Comparison of ENCODE assay signal across 23 cellular contexts in genomic region chr5:28685794-28686193, GRCh38.
A peak's percentile ranks its signal among the peaks of the same experiment; 100 is the strongest.
DNase-seq lines count a peak whose midpoint lies in the region; ATAC-seq, FAIRE-seq and TF ChIP-seq lines count a peak whose summit lies in the region.
"Had no signal": no experiment of that assay in that cellular context is flagged by ENCODE, and none has a peak within 500 bp of the region (broad histone marks: within the 10 kb centered on the region; RNA-seq: fewer than 3 reads in every experiment).

No MANE protein-coding gene starts in this region.

- no peaks in the 10 kb centered on the region for H3K9me3 ChIP-seq in K562 (replicated peaks; ENCODE audit: control insufficient read depth, insufficient read depth, low read depth, low read length)
- H3K9me3 ChIP-seq: A549 had no signal

- BruUV-seq in K562 (replicated peaks; lab: Mats Ljungman, UMichigan), result no TSS peak

- H3K4me2 ChIP-seq in K562 (ENCODE audit: insufficient read depth, low read length), result no peak overlapping the region
- H3K4me2 ChIP-seq: A549 had no signal

- DNase-seq in NCI-H748 (lab: John Stamatoyannopoulos, UW; ENCODE audit: unreplicated experiment), result peak; percentile 39
- no peak for DNase-seq in NCI-H748 treated with DMSO at 0.1 percent for 48 hours (lab: John Stamatoyannopoulos, UW)
- no peak for DNase-seq in K562 (ENCODE audit: extremely low read depth in 1 of 4, low spot score in 3 of 4)
- DNase-seq in HUDEP-2 (lab: John Stamatoyannopoulos, UW; ENCODE audit: unreplicated experiment in 76 of 76), result no peak
- DNase-seq in glomerular visceral epithelial cell (ENCODE audit: extremely low spot score), result no peak
- no peak for DNase-seq in NCI-H128 (lab: John Stamatoyannopoulos, UW; ENCODE audit: unreplicated experiment)
- DNase-seq: 8988T; ACHN; AML-193; C1 segment of cervical spinal cord; Calu3; CD4-positive, alpha-beta memory T cell; COR-L47; DMS53; DMS79 treated with DMSO at 0.1 percent for 48 hours; GF-D8; GM23248; H9 had no signal

- TF ChIP-seq RAD21 in Ishikawa (IDR thresholded peaks at IDR 0.05; ENCODE audit: low read depth) (no peak), K562 (CRISPR knock-in tag; conservative IDR thresholded peaks at IDR 0.05 in 1 of 2, IDR thresholded peaks at IDR 0.05 in 1 of 2) (no peak)

- H3K9ac ChIP-seq in K562 (ENCODE audit: insufficient read depth in 1 of 2, low read depth in 2 of 2, low read length in 2 of 2), result no peak overlapping the region
- H3K9ac ChIP-seq: GM23248 had no signal

- TF ChIP-seq EP300 in Ishikawa (IDR thresholded peaks at IDR 0.05; ENCODE audit: borderline replicate concordance) (no peak), K562 (IDR thresholded peaks at IDR 0.05; ENCODE audit: low read length) (no peak)

- H3K9me1 ChIP-seq in K562 (ENCODE audit: control insufficient read depth, insufficient read depth, low read length), result no peaks in the 10 kb centered on the region

- in situ Hi-C loops in K562 (cut with MboI), result no loop called here

- WGBS in K562 (ENCODE audit: insufficient coverage, low coverage, missing lambda C conversion rate), result under 1% methylated on average over 6 of the region's 6 CpGs

- no peaks in the 10 kb centered on the region for H4K20me1 ChIP-seq in K562 (replicated peaks; ENCODE audit: control insufficient read depth, insufficient read depth, low read length)

- no peak overlapping the region for H3K27ac ChIP-seq in K562 (ENCODE audit: extremely low read depth, low read depth, low read length)
- H3K27ac ChIP-seq: A549, GM23248 had no signal

- H3K36me3 ChIP-seq in K562 (ENCODE audit: control insufficient read depth, insufficient read depth, low read length), result no peaks in the 10 kb centered on the region

- no peak for ATAC-seq in K562
- ATAC-seq: A549, HCT116 had no signal

- no peaks in the 10 kb centered on the region for H3K27me3 ChIP-seq in K562 (ENCODE audit: control insufficient read depth in 2 of 2, insufficient read depth in 2 of 2, low read length in 2 of 2)

- H2AFZ ChIP-seq in K562 (ENCODE audit: low read depth, low read length), result no peak overlapping the region
- H2AFZ ChIP-seq: GM23248 had no signal

- no peaks in the 10 kb centered on the region for H3K79me2 ChIP-seq in K562 (ENCODE audit: control insufficient read depth, insufficient read depth, low read length)

- CTCF ChIA-PET in K562 (lab: Yijun Ruan, JAX; ENCODE audit: low intra/inter-chr PET ratio), result no interaction called here

- H3K4me1 ChIP-seq in K562 (replicated peaks in 1 of 2; ENCODE audit: control insufficient read depth in 2 of 2, insufficient read depth in 2 of 2, low read length in 2 of 2), result no peaks in the 10 kb centered on the region
- H3K4me1 ChIP-seq: A549 had no signal

- no peak for TF ChIP-seq CTCF in K562 (IDR thresholded peaks at IDR 0.05 in 2 of 3, conservative IDR thresholded peaks at IDR 0.05 in 1 of 3; ENCODE audit: insufficient read depth in 2 of 3, low read depth in 1 of 3, low read length in 3 of 3)

- FAIRE-seq in K562 (lab: Jason Lieb, UNC), result no peak
- FAIRE-seq: GM12891, GM18507 had no signal

- POLR2A ChIA-PET in K562 (lab: Yijun Ruan, JAX), result no interaction called here

- intact Hi-C loops in K562 (cut with micrococcal nuclease), result no loop called here

- TF ChIP-seq POLR2A in K562 (conservative IDR thresholded peaks at IDR 0.05), result no peak

- H3K4me3 ChIP-seq in K562, result no peak overlapping the region
- H3K4me3 ChIP-seq: A549, GM23248 had no signal

TF ChIP-seq in Ishikawa, 13 proteins besides CTCF, POLR2A, EP300 and RAD21:
- TF ChIP-seq NFIC (IDR thresholded peaks at IDR 0.05) (peak; percentile 54; the same call in 1 of the 2 replicates), FOXM1 (IDR thresholded peaks at IDR 0.05; ENCODE audit: borderline replicate concordance, low read depth) (no peak)

TF ChIP-seq in K562, 482 proteins besides CTCF, POLR2A, EP300 and RAD21:
- TF ChIP-seq CLOCK (CRISPR knock-in tag; IDR thresholded peaks at IDR 0.05; ENCODE audit: borderline replicate concordance) (no peak), OTX1 (CRISPR knock-in tag; IDR thresholded peaks at IDR 0.05) (no peak), KDM5B (IDR thresholded peaks at IDR 0.05; ENCODE audit: insufficient replicate concordance, low read depth, low read length) (no peak), NFIC (IDR thresholded peaks at IDR 0.05) (peak; percentile 80), TCF3 (CRISPR knock-in tag; IDR thresholded peaks at IDR 0.05) (no peak), MCM2 (IDR thresholded peaks at IDR 0.05; ENCODE audit: low read depth) (no peak), NFIX (CRISPR knock-in tag; IDR thresholded peaks at IDR 0.05; ENCODE audit: low read depth) (peak; percentile 57), ZNF707 (CRISPR knock-in tag; conservative IDR thresholded peaks at IDR 0.05) (no peak), ELF4 (CRISPR knock-in tag; IDR thresholded peaks at IDR 0.05) (no peak), HMGN3 (IDR thresholded peaks at IDR 0.05; ENCODE audit: borderline replicate concordance, extremely low read depth, insufficient read length, low read depth, low read length) (no peak)
- TF ChIP-seq, protein P1, sequence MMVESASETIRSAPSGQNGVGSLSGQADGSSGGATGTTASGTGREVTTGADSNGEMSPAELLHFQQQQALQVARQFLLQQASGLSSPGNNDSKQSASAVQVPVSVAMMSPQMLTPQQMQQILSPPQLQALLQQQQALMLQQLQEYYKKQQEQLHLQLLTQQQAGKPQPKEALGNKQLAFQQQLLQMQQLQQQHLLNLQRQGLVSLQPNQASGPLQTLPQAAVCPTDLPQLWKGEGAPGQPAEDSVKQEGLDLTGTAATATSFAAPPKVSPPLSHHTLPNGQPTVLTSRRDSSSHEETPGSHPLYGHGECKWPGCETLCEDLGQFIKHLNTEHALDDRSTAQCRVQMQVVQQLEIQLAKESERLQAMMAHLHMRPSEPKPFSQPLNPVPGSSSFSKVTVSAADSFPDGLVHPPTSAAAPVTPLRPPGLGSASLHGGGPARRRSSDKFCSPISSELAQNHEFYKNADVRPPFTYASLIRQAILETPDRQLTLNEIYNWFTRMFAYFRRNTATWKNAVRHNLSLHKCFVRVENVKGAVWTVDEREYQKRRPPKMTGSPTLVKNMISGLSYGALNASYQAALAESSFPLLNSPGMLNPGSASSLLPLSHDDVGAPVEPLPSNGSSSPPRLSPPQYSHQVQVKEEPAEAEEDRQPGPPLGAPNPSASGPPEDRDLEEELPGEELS (CRISPR knock-in tag; IDR thresholded peaks at IDR 0.05; ENCODE audit: borderline replicate concordance), result no peak
